In genomic region chr18:75226301-75226955, GRCh38 we compare ENCODE assay signal across 11 cellular contexts. TPM values are rescaled to one million over a fixed set of nuclear protein-coding genes. Genes with fewer than 3 reads are reported as not detected.
DNase-seq lines count a peak whose midpoint lies in the region; ATAC-seq and TF ChIP-seq lines count a peak whose summit lies in the region.
"Had no signal": no experiment of that assay in that cellular context is flagged by ENCODE, and none has a peak within 500 bp of the region (broad histone marks: within the 10 kb centered on the region; RNA-seq: fewer than 3 reads in every experiment).

No MANE protein-coding gene starts in this region.

- POLR2A ChIA-PET in activated CD4-positive, alpha-beta memory T cell treated with anti-CD3 and anti-CD28 coated beads, Interleukin-2, amount 10 ng/mL, durations not matched to agents 7 days and 5 days (lab: Charles Lee) = interaction anchor here (1.1 to 2.1 kb wide), 2 partner anchors 11 to 16 kb away, joined by 3 to 11 read pairs; partner anchors contain the start of gene TSHZ1

- BruUV-seq in mammary epithelial cell (replicated peaks; lab: Mats Ljungman, UMichigan) = no TSS peak

- peaks cover 2% of the 10 kb centered on the region for H3K36me3 Mint-ChIP-seq in neural crest cell (ENCODE audit: low read depth)
- peaks cover 6% of the 10 kb centered on the region for H3K36me3 Mint-ChIP-seq in activated CD4-positive, alpha-beta memory T cell treated with anti-CD3 and anti-CD28 coated beads, Interleukin-2, amount 10 ng/mL, durations not matched to agents 7 days and 5 days (ENCODE audit: low read depth)

- H3K79me2 ChIP-seq in mammary epithelial cell (ENCODE audit: insufficient read depth, low read length) = peaks cover 4% of the 10 kb centered on the region

- no peak for TF ChIP-seq POLR2A in breast epithelium (IDR thresholded peaks at IDR 0.05)

- H3K9me3 ChIP-seq in breast epithelium (no peaks in the 10 kb centered on the region), mammary epithelial cell (replicated peaks; ENCODE audit: insufficient read depth, low read length) (no peaks in the 10 kb centered on the region)

- peak overlapping the region in 1 of 2 donors; percentile 57 for H3K27ac ChIP-seq in breast epithelium
- no peak overlapping the region for H3K27ac ChIP-seq in mammary epithelial cell (ENCODE audit: insufficient read depth, low read depth, low read length)
- H3K27ac ChIP-seq: C4-2B had no signal

- no peak overlapping the region for H3K9ac ChIP-seq in mammary epithelial cell (ENCODE audit: insufficient read depth, low read length)

- H3K4me1 ChIP-seq in breast epithelium = no peaks in the 10 kb centered on the region
- H3K4me1 ChIP-seq in mammary epithelial cell (ENCODE audit: insufficient read depth, low read length) = no peaks in the 10 kb centered on the region

- TF ChIP-seq CTCF in breast epithelium (IDR thresholded peaks at IDR 0.05) (no peak), mammary epithelial cell (conservative IDR thresholded peaks at IDR 0.05 in 1 of 2, IDR thresholded peaks at IDR 0.05 in 1 of 2; ENCODE audit: extremely low read depth in 1 of 2, insufficient read depth in 1 of 2, low read depth in 1 of 2, low read length in 2 of 2) (no peak), fibroblast of villous mesenchyme (IDR thresholded peaks at IDR 0.05; ENCODE audit: insufficient read depth, low read depth, low read length) (no peak), neural crest cell (conservative IDR thresholded peaks at IDR 0.05) (no peak)

- no peak overlapping the region for H2AFZ ChIP-seq in mammary epithelial cell (ENCODE audit: low read depth, low read length)

- peaks cover 50% of the 10 kb centered on the region for H3K4me1 Mint-ChIP-seq in neural crest cell
- H3K4me1 Mint-ChIP-seq in activated CD4-positive, alpha-beta memory T cell treated with anti-CD3 and anti-CD28 coated beads, Interleukin-2, amount 10 ng/mL, durations not matched to agents 7 days and 5 days = peaks cover 18% of the 10 kb centered on the region

- in situ Hi-C loops in mammary epithelial cell (cut with MboI; ENCODE audit: low sequenced_read_pairs in 2 of 2) = no loop called here

- ATAC-seq in GM21526 (IDR thresholded peaks at IDR 0.05; ENCODE audit: low FRiP score, unreplicated experiment) (no peak), GM21786 (IDR thresholded peaks at IDR 0.05; ENCODE audit: unreplicated experiment) (no peak)

- DNase-seq in breast epithelium (ENCODE audit: low spot score in 2 of 2) (no peak), mammary epithelial cell (no peak), fibroblast of villous mesenchyme (ENCODE audit: low read depth) (peak; percentile 38), neural crest cell (ENCODE audit: low read depth, low spot score) (no peak), mesenteric fat pad (ENCODE audit: low spot score) (no peak)
- DNase-seq in activated CD4-positive, alpha-beta memory T cell treated with anti-CD3 and anti-CD28 coated beads, Interleukin-2, amount 10 ng/mL, durations not matched to agents 7 days and 5 days = no peak
- DNase-seq: NCI-H187 had no signal

- H3K27me3 ChIP-seq in breast epithelium (no peaks in the 10 kb centered on the region), mammary epithelial cell (ENCODE audit: insufficient read depth, low read length) (no peaks in the 10 kb centered on the region)

- intact Hi-C loops in breast epithelium (cut with DNase I; ENCODE audit: low total_unique reads) = no loop called here
- intact Hi-C loops in mammary epithelial cell (cut with micrococcal nuclease) = no loop called here

- peak overlapping the region; percentile 72 for H3K4me3 Mint-ChIP-seq in neural crest cell
- no peak overlapping the region for H3K4me3 Mint-ChIP-seq in activated CD4-positive, alpha-beta memory T cell treated with anti-CD3 and anti-CD28 coated beads, Interleukin-2, amount 10 ng/mL, durations not matched to agents 7 days and 5 days
- H3K4me3 Mint-ChIP-seq: T-helper 1 cell treated with Interleukin-12 subunit alpha and Interleukin-12 subunit beta and Interleukin-4 antibody, amounts not matched to agents 30 μg/mL and 1 μg/mL, for 36 hours had no signal

- peak overlapping the region; percentile 7 for H3K27ac Mint-ChIP-seq in neural crest cell (ENCODE audit: unreplicated experiment)
- H3K27ac Mint-ChIP-seq in activated CD4-positive, alpha-beta memory T cell treated with anti-CD3 and anti-CD28 coated beads, Interleukin-2, amount 10 ng/mL, durations not matched to agents 7 days and 5 days = no peak overlapping the region
- H3K27ac Mint-ChIP-seq: T-helper 1 cell treated with Interleukin-12 subunit alpha and Interleukin-12 subunit beta and Interleukin-4 antibody, amounts not matched to agents 30 μg/mL and 1 μg/mL, for 36 hours had no signal

- H3K4me2 ChIP-seq in mammary epithelial cell (ENCODE audit: insufficient read depth, low read depth, low read length) = no peak overlapping the region

- CTCF ChIA-PET in mammary epithelial cell (lab: Charles Lee; ENCODE audit: low non-redundant PET) = no interaction called here
- CTCF ChIA-PET in activated CD4-positive, alpha-beta memory T cell treated with anti-CD3 and anti-CD28 coated beads, Interleukin-2, amount 10 ng/mL, durations not matched to agents 7 days and 5 days (lab: Charles Lee) = no interaction called here

- no peaks in the 10 kb centered on the region for H3K27me3 Mint-ChIP-seq in neural crest cell (ENCODE audit: low read depth)
- H3K27me3 Mint-ChIP-seq in activated CD4-positive, alpha-beta memory T cell treated with anti-CD3 and anti-CD28 coated beads, Interleukin-2, amount 10 ng/mL, durations not matched to agents 7 days and 5 days = no peaks in the 10 kb centered on the region

- peak overlapping the region; percentile 17 to 47 (median 18) for H3K4me3 ChIP-seq in breast epithelium
- H3K4me3 ChIP-seq in mammary epithelial cell (replicated peaks in 1 of 3; ENCODE audit: insufficient read depth in 1 of 3, low read depth in 2 of 3, low read length in 3 of 3) = no peak overlapping the region
- H3K4me3 ChIP-seq in fibroblast of villous mesenchyme (ENCODE audit: low read depth, low read length) = peak overlapping the region; percentile 38

- no peaks in the 10 kb centered on the region for H3K36me3 ChIP-seq in breast epithelium
- H3K36me3 ChIP-seq in mammary epithelial cell (ENCODE audit: insufficient read depth, low read length) = no peaks in the 10 kb centered on the region

- no peaks in the 10 kb centered on the region for H3K9me3 Mint-ChIP-seq in neural crest cell
- H3K9me3 Mint-ChIP-seq in activated CD4-positive, alpha-beta memory T cell treated with anti-CD3 and anti-CD28 coated beads, Interleukin-2, amount 10 ng/mL, durations not matched to agents 7 days and 5 days = no peaks in the 10 kb centered on the region
- H3K9me3 Mint-ChIP-seq: T-helper 1 cell treated with Interleukin-12 subunit alpha and Interleukin-12 subunit beta and Interleukin-4 antibody, amounts not matched to agents 30 μg/mL and 1 μg/mL, for 36 hours had no signal

- H4K20me1 ChIP-seq in mammary epithelial cell (ENCODE audit: insufficient read depth, low read length) = no peaks in the 10 kb centered on the region

- dilution Hi-C loops in mammary epithelial cell (cut with HindIII; ENCODE audit: low sequenced_read_pairs) = no loop called here

- WGBS in mammary epithelial cell (ENCODE audit: low coverage, missing lambda C conversion rate) = 83% methylated on average over 9 of the region's 11 CpGs

RNA-seq across cellular contexts. Expression of gene TSHZ1, which starts 15.8 kb away (rescaled TPM):
- total RNA-seq in breast epithelium = 10 to 100 TPM; 12.3 to 18.3 (median 16.4) TPM
- total RNA-seq in mammary epithelial cell = 1 to 10 TPM; 4.7 to 8.1 TPM
- polyA plus RNA-seq in mammary epithelial cell = 2.0 TPM
- 7.0 TPM for polyA minus RNA-seq in mammary epithelial cell
- 11.9 and 13.4 TPM in 2 replicates for total RNA-seq in fibroblast of villous mesenchyme
- total RNA-seq in neural crest cell = 6.7 and 6.9 TPM in 2 replicates
- total RNA-seq in mesenteric fat pad = 20.9 TPM
- total RNA-seq in activated CD4-positive, alpha-beta memory T cell treated with anti-CD3 and anti-CD28 coated beads, Interleukin-2, amount 10 ng/mL, durations not matched to agents 7 days and 5 days = 10 to 100 TPM; 18.2 to 19.0 TPM

RNA-seq across cellular contexts. Expression of gene PTGR3, which starts 17.5 kb away (rescaled TPM):
- 10 to 100 TPM; 21.3 to 32.9 (median 22.9) TPM for total RNA-seq in breast epithelium
- 10 to 100 TPM; 15.2 to 29.4 TPM for total RNA-seq in mammary epithelial cell
- 31.3 TPM for polyA plus RNA-seq in mammary epithelial cell
- polyA minus RNA-seq in mammary epithelial cell = 27.9 TPM
- 11.6 and 12.1 TPM in 2 replicates for total RNA-seq in fibroblast of villous mesenchyme
- 9.2 and 12.1 TPM in 2 replicates for total RNA-seq in neural crest cell
- 25.5 TPM for total RNA-seq in mesenteric fat pad
- 10 to 100 TPM; 39.8 to 41.4 TPM for total RNA-seq in activated CD4-positive, alpha-beta memory T cell treated with anti-CD3 and anti-CD28 coated beads, Interleukin-2, amount 10 ng/mL, durations not matched to agents 7 days and 5 days

Comparison
In these comparisons a context has a peak if more than half of its experiments do, and no peak if none do; other contexts are left out.
1. H3K4me3 ChIP-seq: peak in breast epithelium (3 of 3) and fibroblast of villous mesenchyme (single experiment); none in mammary epithelial cell (0 of 3).